Comparison of ENCODE assay signal across 30 cellular contexts in the genomic region with DNA sequence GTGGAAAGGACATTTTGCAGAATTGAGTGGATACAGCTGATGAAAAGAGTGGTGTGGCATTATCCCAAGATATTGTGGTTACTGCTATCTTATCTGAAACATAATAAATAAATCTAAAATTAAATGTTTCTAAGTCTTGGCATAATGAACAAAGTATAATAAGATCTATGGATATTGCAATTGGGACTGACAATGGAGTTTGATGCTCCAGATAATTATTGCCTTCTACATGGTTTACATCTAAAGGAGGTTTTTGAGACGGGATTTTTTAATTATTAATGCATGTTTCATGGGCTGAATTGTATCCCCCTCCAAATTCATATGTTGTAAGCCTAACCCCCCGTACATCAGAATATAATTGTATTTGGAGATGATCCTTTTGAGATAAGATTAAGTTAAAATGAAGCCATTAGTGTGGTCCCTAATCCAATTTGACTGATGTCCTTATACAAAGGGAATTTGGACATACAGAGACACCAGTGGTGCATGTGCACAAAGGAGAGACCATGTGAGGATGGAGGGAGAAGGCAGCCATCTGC.
"Had no signal": no experiment of that assay in that cellular context is flagged by ENCODE, and none has a peak within 500 bp of the region (broad histone marks: within the 10 kb centered on the region; RNA-seq: fewer than 3 reads in every experiment).

No MANE protein-coding gene starts in this region.

- H3K27ac ChIP-seq: adrenal gland, brain microvascular endothelial cell, SJSA1 had no signal

- H3K4me1 ChIP-seq: adrenal gland, SJSA1 had no signal

- H3K36me3 ChIP-seq: adrenal gland, brain microvascular endothelial cell, SJSA1 had no signal

- H3K9me3 ChIP-seq: adrenal gland, SJSA1 had no signal

- H3K27me3 ChIP-seq: adrenal gland, brain microvascular endothelial cell, SJSA1 had no signal

- FAIRE-seq: colon, TTC549 had no signal

- H3K4me3 ChIP-seq: adrenal gland, SJSA1 had no signal

- DNase-seq: activated CD4-positive, alpha-beta memory T cell treated with anti-CD3 and anti-CD28 coated beads for 36 hours; activated CD4-positive, alpha-beta T cell treated with anti-CD3 and anti-CD28 coated beads for 36 hours; activated CD4-positive, alpha-beta T cell treated with anti-CD3 and anti-CD28 coated beads, Interleukin-2, amount 50 U/mL, for 1 hour; activated CD8-positive, alpha-beta memory T cell treated with anti-CD3 and anti-CD28 coated beads, Interleukin-2, amount 50 U/mL, for 4 hours; activated gamma-delta T cell treated with Interleukin-2 at 50 U/mL for 16 hours; activated naive CD4-positive, alpha-beta T cell treated with anti-CD3 and anti-CD28 coated beads for 36 hours; activated T-cell treated with anti-CD3 and anti-CD28 coated beads for 4 hours; activated T-cell treated with anti-CD3 and anti-CD28 coated beads, Interleukin-2, amount 50 U/mL, for 4 hours; adrenal gland; anterior cingulate cortex; brain microvascular endothelial cell; central memory CD4-positive, alpha-beta T cell; NCI-H1092 treated with DMSO at 0.1 percent for 48 hours; NCI-H1417 treated with DMSO at 0.1 percent for 48 hours; NCI-H187 treated with DMSO at 0.1 percent for 48 hours; NCI-H2081; NCI-H2171 treated with DMSO at 0.1 percent for 48 hours; NCI-H2227 treated with DMSO at 0.1 percent for 48 hours; NCI-H446; NCI-H510A treated with DMSO at 0.1 percent for 48 hours; NCI-H526 treated with DMSO at 0.1 percent for 48 hours; NCI-H774; SHP77 treated with DMSO at 0.1 percent for 48 hours had no signal

- ATAC-seq: activated CD4-positive, alpha-beta T cell treated with anti-CD3 and anti-CD28 coated beads for 36 hours; activated CD4-positive, CD25-positive, alpha-beta regulatory T cell treated with anti-CD3 and anti-CD28 coated beads, Interleukin-2, amount 50 U/mL, for 24 hours; activated naive CD4-positive, alpha-beta T cell treated with anti-CD3 and anti-CD28 coated beads, Interleukin-2, amount 50 U/mL, for 72 hours; activated T-cell treated with anti-CD3 and anti-CD28 coated beads, Interleukin-2, amount 50 U/mL, for 4 hours; Panc1; WTC11 had no signal
